In genomic region chr6:40302856-40303449, GRCh38 we compare ENCODE assay signal across 15 cellular contexts.
"Had no signal": no experiment of that assay in that cellular context is flagged by ENCODE, and none has a peak within 500 bp of the region (broad histone marks: within the 10 kb centered on the region; RNA-seq: fewer than 3 reads in every experiment).

No MANE protein-coding gene starts in this region.

- DNase-seq: activated CD4-positive, alpha-beta memory T cell treated with anti-CD3 and anti-CD28 coated beads, Interleukin-2, amount 10 ng/mL, durations not matched to agents 7 days and 5 days; activated CD4-positive, alpha-beta T cell treated with anti-CD3 and anti-CD28 coated beads, Interleukin-2, amount 10 ng/mL, durations not matched to agents 24 days and 14 days; activated effector memory CD4-positive, alpha-beta T cell treated with anti-CD3 and anti-CD28 coated beads, Interleukin-2, amount 50 U/mL, for 16 hours; activated naive CD4-positive, alpha-beta T cell treated with anti-CD3 and anti-CD28 coated beads, Interleukin-2, amount 10 ng/mL, durations not matched to agents 7 days and 5 days; effector CD4-positive, alpha-beta T cell; erythroblast; foreskin fibroblast; immature natural killer cell; naive thymus-derived CD4-positive, alpha-beta T cell; retina; sigmoid colon; stimulated activated CD4-positive, alpha-beta T cell treated with anti-CD3 and anti-CD28 coated beads, Interleukin-15, amount 100 ng/mL, for 24 hours; transverse colon had no signal

- H3K4me1 Mint-ChIP-seq: activated CD4-positive, alpha-beta memory T cell treated with anti-CD3 and anti-CD28 coated beads, Interleukin-2, amount 10 ng/mL, durations not matched to agents 7 days and 5 days; activated CD4-positive, alpha-beta T cell treated with anti-CD3 and anti-CD28 coated beads, Interleukin-2, amount 10 ng/mL, durations not matched to agents 24 days and 14 days; activated naive CD4-positive, alpha-beta T cell treated with anti-CD3 and anti-CD28 coated beads, Interleukin-2, amount 10 ng/mL, durations not matched to agents 7 days and 5 days; immature natural killer cell; stimulated activated memory B cell treated with anti-CD40 and anti-IgM and Interleukin-4, amounts not matched to agents 10 μg/mL and 1 μg/mL and 100 μg/mL, for 72 hours had no signal

- H3K36me3 Mint-ChIP-seq: activated naive CD4-positive, alpha-beta T cell treated with anti-CD3 and anti-CD28 coated beads, Interleukin-2, amount 10 ng/mL, durations not matched to agents 7 days and 5 days; immature natural killer cell; neural progenitor cell; stimulated activated memory B cell treated with anti-CD40 and anti-IgM and Interleukin-4, amounts not matched to agents 10 μg/mL and 1 μg/mL and 100 μg/mL, for 72 hours had no signal

- H3K9me3 Mint-ChIP-seq: activated CD4-positive, alpha-beta T cell treated with anti-CD3 and anti-CD28 coated beads, Interleukin-2, amount 10 ng/mL, durations not matched to agents 24 days and 14 days; activated naive CD4-positive, alpha-beta T cell treated with anti-CD3 and anti-CD28 coated beads, Interleukin-2, amount 10 ng/mL, durations not matched to agents 7 days and 5 days; neural progenitor cell had no signal

- H3K4me3 Mint-ChIP-seq: activated CD4-positive, alpha-beta memory T cell treated with anti-CD3 and anti-CD28 coated beads, Interleukin-2, amount 10 ng/mL, durations not matched to agents 7 days and 5 days; activated CD4-positive, alpha-beta T cell treated with anti-CD3 and anti-CD28 coated beads, Interleukin-2, amount 10 ng/mL, durations not matched to agents 24 days and 14 days; activated naive CD4-positive, alpha-beta T cell treated with anti-CD3 and anti-CD28 coated beads, Interleukin-2, amount 10 ng/mL, durations not matched to agents 7 days and 5 days; immature natural killer cell; naive thymus-derived CD4-positive, alpha-beta T cell; neural progenitor cell; stimulated activated memory B cell treated with anti-CD40 and anti-IgM and Interleukin-4, amounts not matched to agents 10 μg/mL and 1 μg/mL and 100 μg/mL, for 72 hours had no signal

- H3K27ac Mint-ChIP-seq: activated CD4-positive, alpha-beta memory T cell treated with anti-CD3 and anti-CD28 coated beads, Interleukin-2, amount 10 ng/mL, durations not matched to agents 7 days and 5 days; activated CD4-positive, alpha-beta T cell treated with anti-CD3 and anti-CD28 coated beads, Interleukin-2, amount 10 ng/mL, durations not matched to agents 24 days and 14 days; activated naive CD4-positive, alpha-beta T cell treated with anti-CD3 and anti-CD28 coated beads, Interleukin-2, amount 10 ng/mL, durations not matched to agents 7 days and 5 days; immature natural killer cell; naive thymus-derived CD4-positive, alpha-beta T cell; neural progenitor cell; stimulated activated memory B cell treated with anti-CD40 and anti-IgM and Interleukin-4, amounts not matched to agents 10 μg/mL and 1 μg/mL and 100 μg/mL, for 72 hours had no signal
